In the genomic region with DNA sequence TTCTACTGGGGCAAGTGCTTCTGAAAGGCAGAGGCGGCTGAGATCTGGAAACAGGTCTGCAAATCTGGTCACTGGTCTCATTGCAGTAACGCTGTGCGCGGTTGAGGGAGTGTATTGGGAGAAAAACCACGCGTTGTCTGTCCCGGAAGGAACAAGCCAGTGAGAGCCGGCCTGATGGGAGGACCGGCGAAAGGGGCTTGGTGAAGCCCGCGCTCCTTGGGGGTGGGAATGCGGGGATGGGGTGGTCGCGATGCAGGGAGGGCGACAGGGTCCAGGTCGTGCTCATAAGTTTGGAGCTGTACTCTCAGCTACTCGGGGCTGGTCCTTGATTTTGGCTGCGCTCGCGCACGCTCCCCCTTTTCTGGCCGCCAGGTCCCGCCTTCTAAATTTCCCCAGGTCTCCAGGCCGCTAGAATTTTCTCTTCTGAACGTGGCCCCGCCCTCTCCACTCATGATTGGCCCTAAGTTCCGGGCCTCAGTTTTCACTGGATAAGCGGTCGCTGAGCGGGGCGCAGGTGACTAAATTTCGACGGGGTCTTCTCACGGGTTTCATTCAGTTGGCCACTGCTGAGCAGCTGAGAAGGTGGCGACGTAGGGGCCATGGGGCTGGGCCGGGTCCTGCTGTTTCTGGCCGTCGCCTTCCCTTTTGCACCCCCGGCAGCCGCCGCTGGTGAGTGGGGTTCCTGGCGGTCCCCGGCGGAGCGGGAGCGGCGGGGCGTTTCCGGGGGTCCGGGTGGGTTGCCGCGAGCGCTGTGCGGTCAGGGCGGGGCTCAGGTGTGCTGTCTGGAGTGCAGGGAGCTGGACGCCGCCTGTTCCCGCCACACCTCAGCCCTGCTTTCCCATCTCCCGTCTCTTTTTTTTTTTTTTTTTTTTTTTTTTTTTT, we compare ENCODE assay signal across 8 cellular contexts. TPM values are rescaled to one million over a fixed set of nuclear protein-coding genes. Genes with fewer than 3 reads are reported as not detected.
DNase-seq lines count a peak whose midpoint lies in the region; ATAC-seq and TF ChIP-seq lines count a peak whose summit lies in the region.

A gene (plus strand): TSS at position 551 of the 882 bp plus-strand sequence. CDS start 49 bp downstream, at position 600.

- H3K36me3 ChIP-seq in right lobe of liver: no peaks in the 10 kb centered on the region

- peak; percentile 38 for TF ChIP-seq POLR2A in right lobe of liver (IDR thresholded peaks at IDR 0.05)

- 2% methylated on average over 24 of the region's 61 CpGs for WGBS in right lobe of liver (ENCODE audit: insufficient coverage, low coverage, low lambda C conversion rate, missing lambda C conversion rate)

- no peak for TF ChIP-seq CTCF in dorsolateral prefrontal cortex (IDR thresholded peaks at IDR 0.05 in 54 of 56, conservative IDR thresholded peaks at IDR 0.05 in 2 of 56; ENCODE audit: low read depth in 1 of 56, partially characterized antibody in 56 of 56)
- no peak for TF ChIP-seq CTCF in right lobe of liver (IDR thresholded peaks at IDR 0.05)

- H3K4me3 ChIP-seq in dorsolateral prefrontal cortex: peak within 1 kb of the TSS; percentile 28 to 70 (median 55)
- peak within 1 kb of the TSS; percentile 47 to 57 (median 48) for H3K4me3 ChIP-seq in right lobe of liver

- intact Hi-C loops in dorsolateral prefrontal cortex (cut with DNase I) (no loop called here), right lobe of liver (cut with DNase I) (no loop called here)

- DNase-seq in GM03348 (ENCODE audit: low spot score) (peak; percentile 82), NCI-H2171 treated with DMSO at 0.1 percent for 48 hours (lab: John Stamatoyannopoulos, UW) (peak; percentile 83), dorsolateral prefrontal cortex (peak in 8 of 10 donors; percentile 33 to 86 (median 58)), right lobe of liver (peak; percentile 82 to 85 (median 85)), middle frontal gyrus (ENCODE audit: extremely low spot score, low spot score) (no peak)
- DNase-seq in activated CD4-positive, alpha-beta T cell treated with anti-CD3 and anti-CD28 coated beads, Interleukin-2, amount 50 U/mL, for 48 hours: peak; percentile 89 to 93
- peak; percentile 72 to 88 (median 84) for DNase-seq in stimulated activated CD4-positive, alpha-beta T cell treated with anti-CD3 and anti-CD28 coated beads, TNF-alpha, amount 100 ng/mL, for 24 hours (ENCODE audit: low read depth in 3 of 3)

- no peaks in the 10 kb centered on the region for H3K4me1 ChIP-seq in right lobe of liver

- peak within 1 kb of the TSS in 37 of 59 donors; percentile 1 to 83 (median 56) for H3K27ac ChIP-seq in dorsolateral prefrontal cortex
- peak within 1 kb of the TSS in 1 of 3 donors; percentile 44 for H3K27ac ChIP-seq in right lobe of liver

- ATAC-seq in HG02588 (IDR thresholded peaks at IDR 0.05; ENCODE audit: unreplicated experiment) (peak; percentile 62), right lobe of liver (peak; percentile 76 to 82 (median 78))

- H3K9me3 ChIP-seq in right lobe of liver: no peaks in the 10 kb centered on the region

- H3K27me3 ChIP-seq in dorsolateral prefrontal cortex (peaks cover 0 to 92% (median 20%) of the 10 kb centered on the region in 45 donors), right lobe of liver (no peaks in the 10 kb centered on the region)

RNA-seq across cellular contexts. Expression of the gene that starts here (rescaled TPM):
- total RNA-seq in dorsolateral prefrontal cortex (1 to 10 TPM in 84 of 120 experiments, under 1 TPM in 34, not detected in 2; 0.20 to 5.9 (median 1.4) TPM), right lobe of liver (1 to 10 TPM in 4 of 6 experiments, under 1 TPM in 2; 0.48 to 2.0 (median 1.2) TPM)
